Comparison of ENCODE assay signal across 7 cellular contexts in genomic region chr6:116101298-116101718, GRCh38. TPM values are rescaled to one million over a fixed set of nuclear protein-coding genes. Genes with fewer than 3 reads are reported as not detected.
DNase-seq lines count a peak whose midpoint lies in the region; ATAC-seq and TF ChIP-seq lines count a peak whose summit lies in the region.

No MANE protein-coding gene starts in this region.

- peaks cover 0 to 5% (median 0%) of the 10 kb centered on the region in 3 donors for H3K9me3 ChIP-seq in gastroesophageal sphincter

- no peak for DNase-seq in activated CD4-positive, alpha-beta memory T cell treated with anti-CD3 and anti-CD28 coated beads, Interleukin-2, amount 10 ng/mL, durations not matched to agents 7 days and 5 days
- DNase-seq in H4 (ENCODE audit: low spot score), result no peak
- no peak for DNase-seq in NCI-H2171 (lab: John Stamatoyannopoulos, UW)

- WGBS in gastroesophageal sphincter (ENCODE audit: low coverage in 1 of 2), 2 donors, result 3 to 4% methylated on average over 10 to 12 of the region's 12 CpGs

- no peaks in the 10 kb centered on the region for H3K27me3 ChIP-seq in gastroesophageal sphincter

- peaks cover 2% of the 10 kb centered on the region for H3K9me3 Mint-ChIP-seq in activated CD4-positive, alpha-beta memory T cell treated with anti-CD3 and anti-CD28 coated beads, Interleukin-2, amount 10 ng/mL, durations not matched to agents 7 days and 5 days

- H3K4me1 ChIP-seq in gastroesophageal sphincter, result peaks cover 0 to 51% (median 3%) of the 10 kb centered on the region in 3 donors

- peaks cover 3% of the 10 kb centered on the region for H3K36me3 Mint-ChIP-seq in activated CD4-positive, alpha-beta memory T cell treated with anti-CD3 and anti-CD28 coated beads, Interleukin-2, amount 10 ng/mL, durations not matched to agents 7 days and 5 days (ENCODE audit: low read depth)

- CTCF ChIA-PET in activated CD4-positive, alpha-beta memory T cell treated with anti-CD3 and anti-CD28 coated beads, Interleukin-2, amount 10 ng/mL, durations not matched to agents 7 days and 5 days (lab: Charles Lee), result interaction anchor here (1.2 to 4.8 kb wide), 5 partner anchors 8 to 117 kb away, joined by 4 to 42 read pairs (median 6); no protein-coding TSS in a partner anchor

- TF ChIP-seq EP300 in gastroesophageal sphincter (IDR thresholded peaks at IDR 0.05), result no peak

- H3K27ac ChIP-seq in gastroesophageal sphincter, result peak overlapping the region; percentile 91 to 96 (median 92)
- H3K27ac ChIP-seq in skin epidermis, result peak overlapping the region in 20 of 21 experiments; percentile 59 to 94 (median 86)

- no peak for TF ChIP-seq CTCF in gastroesophageal sphincter (IDR thresholded peaks at IDR 0.05)

- peak overlapping the region; percentile 94 for H3K4me3 Mint-ChIP-seq in activated CD4-positive, alpha-beta memory T cell treated with anti-CD3 and anti-CD28 coated beads, Interleukin-2, amount 10 ng/mL, durations not matched to agents 7 days and 5 days

- ATAC-seq in HG03575 (IDR thresholded peaks at IDR 0.05; ENCODE audit: extremely low read depth, insufficient number of reproducible peaks, low FRiP score, unreplicated experiment), result peak; percentile 0
- no peak for ATAC-seq in gastroesophageal sphincter
- ATAC-seq in GM18519 (IDR thresholded peaks at IDR 0.05; ENCODE audit: low FRiP score, unreplicated experiment), result no peak

- H3K27ac Mint-ChIP-seq in activated CD4-positive, alpha-beta memory T cell treated with anti-CD3 and anti-CD28 coated beads, Interleukin-2, amount 10 ng/mL, durations not matched to agents 7 days and 5 days, result peak overlapping the region; percentile 89

- POLR2A ChIA-PET in activated CD4-positive, alpha-beta memory T cell treated with anti-CD3 and anti-CD28 coated beads, Interleukin-2, amount 10 ng/mL, durations not matched to agents 7 days and 5 days (lab: Charles Lee), result interaction anchor here (1.1 to 2.5 kb wide), 12 partner anchors 9 to 1501 kb away, joined by 3 to 15 read pairs (median 4); partner anchors contain the start of genes GOPC, RWDD1, TSPYL1 and TSPYL4

- H3K4me3 ChIP-seq in gastroesophageal sphincter, result peak overlapping the region; percentile 76 to 81
- H3K4me3 ChIP-seq in skin epidermis, result peak overlapping the region; percentile 68 to 84 (median 72)

- H3K36me3 ChIP-seq in gastroesophageal sphincter, result no peaks in the 10 kb centered on the region

- TF ChIP-seq POLR2A in gastroesophageal sphincter (IDR thresholded peaks at IDR 0.05), result no peak

- H3K4me1 Mint-ChIP-seq in activated CD4-positive, alpha-beta memory T cell treated with anti-CD3 and anti-CD28 coated beads, Interleukin-2, amount 10 ng/mL, durations not matched to agents 7 days and 5 days, result peaks cover 63% of the 10 kb centered on the region

- H3K27me3 Mint-ChIP-seq in activated CD4-positive, alpha-beta memory T cell treated with anti-CD3 and anti-CD28 coated beads, Interleukin-2, amount 10 ng/mL, durations not matched to agents 7 days and 5 days, result no peaks in the 10 kb centered on the region

RNA-seq across cellular contexts. Expression of gene NT5DC1, which starts 0.7 kb away (rescaled TPM):
- 10 to 100 TPM; 48.3 to 49.4 TPM for total RNA-seq in activated CD4-positive, alpha-beta memory T cell treated with anti-CD3 and anti-CD28 coated beads, Interleukin-2, amount 10 ng/mL, durations not matched to agents 7 days and 5 days
- total RNA-seq in gastroesophageal sphincter, result 10 to 100 TPM in 2 of 4 donors, 1 to 10 TPM in 2; 7.1 to 17.4 (median 12.6) TPM
- total RNA-seq in H4 (2014; rRNA removed; shearing (Covaris generic)), result 8.2 and 9.3 TPM in 2 replicates

RNA-seq across cellular contexts. Expression of gene COL10A1, which starts 24.6 kb away (rescaled TPM):
- total RNA-seq in activated CD4-positive, alpha-beta memory T cell treated with anti-CD3 and anti-CD28 coated beads, Interleukin-2, amount 10 ng/mL, durations not matched to agents 7 days and 5 days, result not detected
- not detected for total RNA-seq in gastroesophageal sphincter
- not detected in 2 replicates for total RNA-seq in H4 (2014; rRNA removed; shearing (Covaris generic))

RNA-seq across cellular contexts. Expression of gene FRK, which starts 40.6 kb away (rescaled TPM):
- total RNA-seq in activated CD4-positive, alpha-beta memory T cell treated with anti-CD3 and anti-CD28 coated beads, Interleukin-2, amount 10 ng/mL, durations not matched to agents 7 days and 5 days, result under 1 TPM in 1 of 2 experiments, not detected in 1; 0.03 TPM
- 1 to 10 TPM in 3 of 4 donors, under 1 TPM in 1; 0.42 to 1.9 (median 1.3) TPM for total RNA-seq in gastroesophageal sphincter
- 0.21 and 0.39 TPM in 2 replicates for total RNA-seq in H4 (2014; rRNA removed; shearing (Covaris generic))
